Comparison of ENCODE assay signal across 1 cellular context in the genomic region with DNA sequence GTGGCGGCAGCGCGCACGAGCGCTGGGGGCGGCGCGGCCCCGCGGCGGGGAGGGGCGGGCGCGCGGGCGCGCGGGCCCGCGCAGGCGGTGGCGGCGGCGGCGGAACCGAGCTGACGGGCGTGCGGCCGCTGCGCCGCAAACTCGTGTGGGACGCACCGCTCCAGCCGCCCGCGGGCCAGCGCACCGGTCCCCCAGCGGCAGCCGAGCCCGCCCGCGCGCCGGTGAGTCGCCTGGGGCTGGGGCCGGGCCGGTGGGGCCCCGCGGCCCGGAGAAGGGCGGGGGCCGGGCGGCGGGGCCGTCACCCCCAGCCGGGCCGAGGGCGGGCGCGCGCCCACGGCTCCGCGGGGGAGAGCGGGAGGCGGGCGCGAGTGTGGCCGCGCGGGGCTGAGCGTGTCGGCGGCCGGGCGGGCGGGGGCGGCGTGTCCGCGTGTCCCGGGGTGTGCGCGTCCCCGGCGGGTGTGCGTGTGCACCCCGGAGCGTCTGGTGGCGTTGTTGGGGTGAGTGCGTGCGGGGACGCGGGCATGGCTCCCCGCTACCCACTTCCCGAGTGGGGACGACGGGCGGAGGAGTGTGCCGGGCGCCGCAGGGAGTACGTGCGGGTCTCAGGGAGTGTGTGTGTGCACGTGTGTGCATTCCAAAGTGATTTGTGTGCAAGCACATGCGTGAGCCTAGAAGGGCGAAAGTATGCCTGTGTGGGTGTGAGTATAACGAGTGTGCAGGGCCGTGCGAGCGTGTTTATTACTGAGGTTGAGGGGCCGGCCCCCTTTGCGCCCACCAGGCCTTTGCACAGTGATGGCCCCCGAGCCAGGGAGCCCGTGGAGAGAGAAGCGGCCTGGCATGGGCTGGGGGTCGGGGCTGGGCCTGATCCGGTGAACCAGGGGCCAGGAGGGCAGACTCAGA.
TF ChIP-seq lines count a peak whose summit lies in the region.

A gene (plus strand): TSS at position 85 of the 900 bp plus-strand sequence. CDS start 44,016 bp downstream, outside the sequence.

TF ChIP-seq in WTC11, 78 proteins besides CTCF, POLR2A, EP300 and RAD21 (continued from another document):
- TF ChIP-seq, protein P1, sequence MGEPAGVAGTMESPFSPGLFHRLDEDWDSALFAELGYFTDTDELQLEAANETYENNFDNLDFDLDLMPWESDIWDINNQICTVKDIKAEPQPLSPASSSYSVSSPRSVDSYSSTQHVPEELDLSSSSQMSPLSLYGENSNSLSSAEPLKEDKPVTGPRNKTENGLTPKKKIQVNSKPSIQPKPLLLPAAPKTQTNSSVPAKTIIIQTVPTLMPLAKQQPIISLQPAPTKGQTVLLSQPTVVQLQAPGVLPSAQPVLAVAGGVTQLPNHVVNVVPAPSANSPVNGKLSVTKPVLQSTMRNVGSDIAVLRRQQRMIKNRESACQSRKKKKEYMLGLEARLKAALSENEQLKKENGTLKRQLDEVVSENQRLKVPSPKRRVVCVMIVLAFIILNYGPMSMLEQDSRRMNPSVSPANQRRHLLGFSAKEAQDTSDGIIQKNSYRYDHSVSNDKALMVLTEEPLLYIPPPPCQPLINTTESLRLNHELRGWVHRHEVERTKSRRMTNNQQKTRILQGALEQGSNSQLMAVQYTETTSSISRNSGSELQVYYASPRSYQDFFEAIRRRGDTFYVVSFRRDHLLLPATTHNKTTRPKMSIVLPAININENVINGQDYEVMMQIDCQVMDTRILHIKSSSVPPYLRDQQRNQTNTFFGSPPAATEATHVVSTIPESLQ (CRISPR knock-in tag; IDR thresholded peaks at IDR 0.05) = no peak
- TF ChIP-seq SOX15 (CRISPR knock-in tag; IDR thresholded peaks at IDR 0.05) = no peak
- 0 out of 2 replicates have a peak, but pooled peaks have one; percentile 73 for TF ChIP-seq TCF7 (CRISPR knock-in tag; IDR thresholded peaks at IDR 0.05; ENCODE audit: low read depth)
- TF ChIP-seq, protein P2, sequence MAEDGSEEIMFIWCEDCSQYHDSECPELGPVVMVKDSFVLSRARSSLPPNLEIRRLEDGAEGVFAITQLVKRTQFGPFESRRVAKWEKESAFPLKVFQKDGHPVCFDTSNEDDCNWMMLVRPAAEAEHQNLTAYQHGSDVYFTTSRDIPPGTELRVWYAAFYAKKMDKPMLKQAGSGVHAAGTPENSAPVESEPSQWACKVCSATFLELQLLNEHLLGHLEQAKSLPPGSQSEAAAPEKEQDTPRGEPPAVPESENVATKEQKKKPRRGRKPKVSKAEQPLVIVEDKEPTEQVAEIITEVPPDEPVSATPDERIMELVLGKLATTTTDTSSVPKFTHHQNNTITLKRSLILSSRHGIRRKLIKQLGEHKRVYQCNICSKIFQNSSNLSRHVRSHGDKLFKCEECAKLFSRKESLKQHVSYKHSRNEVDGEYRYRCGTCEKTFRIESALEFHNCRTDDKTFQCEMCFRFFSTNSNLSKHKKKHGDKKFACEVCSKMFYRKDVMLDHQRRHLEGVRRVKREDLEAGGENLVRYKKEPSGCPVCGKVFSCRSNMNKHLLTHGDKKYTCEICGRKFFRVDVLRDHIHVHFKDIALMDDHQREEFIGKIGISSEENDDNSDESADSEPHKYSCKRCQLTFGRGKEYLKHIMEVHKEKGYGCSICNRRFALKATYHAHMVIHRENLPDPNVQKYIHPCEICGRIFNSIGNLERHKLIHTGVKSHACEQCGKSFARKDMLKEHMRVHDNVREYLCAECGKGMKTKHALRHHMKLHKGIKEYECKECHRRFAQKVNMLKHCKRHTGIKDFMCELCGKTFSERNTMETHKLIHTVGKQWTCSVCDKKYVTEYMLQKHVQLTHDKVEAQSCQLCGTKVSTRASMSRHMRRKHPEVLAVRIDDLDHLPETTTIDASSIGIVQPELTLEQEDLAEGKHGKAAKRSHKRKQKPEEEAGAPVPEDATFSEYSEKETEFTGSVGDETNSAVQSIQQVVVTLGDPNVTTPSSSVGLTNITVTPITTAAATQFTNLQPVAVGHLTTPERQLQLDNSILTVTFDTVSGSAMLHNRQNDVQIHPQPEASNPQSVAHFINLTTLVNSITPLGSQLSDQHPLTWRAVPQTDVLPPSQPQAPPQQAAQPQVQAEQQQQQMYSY (CRISPR knock-in tag; IDR thresholded peaks at IDR 0.05) = no peak
- no peak for TF ChIP-seq TEAD4 (CRISPR knock-in tag; IDR thresholded peaks at IDR 0.05)
